In the genomic region with DNA sequence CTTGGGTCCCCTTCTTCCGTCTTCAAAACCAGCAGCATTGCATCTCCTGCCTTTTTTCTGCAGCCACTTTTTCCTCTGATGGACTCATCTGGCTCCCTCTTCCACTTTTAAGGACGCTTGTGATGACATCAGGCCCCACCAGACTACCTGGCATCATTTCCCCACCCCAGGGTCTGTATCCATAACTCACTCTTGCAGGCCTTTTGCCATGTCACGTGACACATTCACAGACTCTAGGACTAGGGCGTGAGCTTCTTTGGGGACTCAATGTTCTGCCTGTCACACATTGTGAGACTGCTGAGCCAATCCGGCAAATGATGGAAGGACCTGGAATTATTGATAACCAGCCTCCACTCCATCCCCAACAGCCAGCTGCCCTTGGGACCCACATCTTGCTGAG, we compare ENCODE assay signal across 24 cellular contexts. TPM values are rescaled to one million over a fixed set of nuclear protein-coding genes. Genes with fewer than 3 reads are reported as not detected.
DNase-seq lines count a peak whose midpoint lies in the region; ATAC-seq, FAIRE-seq and TF ChIP-seq lines count a peak whose summit lies in the region.
"Had no signal": no experiment of that assay in that cellular context is flagged by ENCODE, and none has a peak within 500 bp of the region (broad histone marks: within the 10 kb centered on the region; RNA-seq: fewer than 3 reads in every experiment).

No MANE protein-coding gene starts in this region.

- H3K4me1 Mint-ChIP-seq in glutamatergic neuron (ENCODE audit: low read depth, unreplicated experiment): no peaks in the 10 kb centered on the region
- H3K4me1 Mint-ChIP-seq: CD4-positive, alpha-beta memory T cell had no signal

- no peak for TF ChIP-seq POLR2A in GM12878 (IDR thresholded peaks at IDR 0.05; ENCODE audit: low read depth, low read length)

- H2AFZ ChIP-seq in GM12878 (ENCODE audit: control insufficient read depth, low read depth, low read length) (no peak overlapping the region), osteoblast (ENCODE audit: low read length) (no peak overlapping the region)
- H2AFZ ChIP-seq: GM23338 had no signal

- no peak for TF ChIP-seq EP300 in GM12878 (IDR thresholded peaks at IDR 0.05; ENCODE audit: borderline replicate concordance in 1 of 2, control insufficient read depth in 1 of 2, low read depth in 2 of 2, low read length in 2 of 2)

- POLR2A ChIA-PET in GM12878 (lab: Charles Lee): interaction anchor here (0.7 kb wide), 1 partner anchor 1009 kb away, joined by 3 read pairs; no protein-coding TSS in a partner anchor

- H3K36me3 Mint-ChIP-seq in glutamatergic neuron (ENCODE audit: unreplicated experiment): no peaks in the 10 kb centered on the region
- H3K36me3 Mint-ChIP-seq: CD4-positive, alpha-beta memory T cell had no signal

- DNase-seq in Right ventricle myocardium superior (peak; percentile 8), Right ventricle myocardium inferior (ENCODE audit: missing footprints) (no peak), GM12878 (ENCODE audit: low read depth, low spot score) (no peak), glutamatergic neuron (peak; percentile 9), osteoblast (ENCODE audit: insufficient read length, low spot score, missing footprints) (peak; percentile 81), brain microvascular endothelial cell (no peak), G401 (ENCODE audit: low spot score) (no peak), SIG-M5 treated with dmso at 0.1 percent for 504 hours (lab: John Stamatoyannopoulos, UW; ENCODE audit: unreplicated experiment) (no peak)
- DNase-seq: C1 segment of cervical spinal cord; Calu3; CD4-positive, alpha-beta memory T cell; COR-L47; DMS53; DMS79 treated with DMSO at 0.1 percent for 48 hours; H9 had no signal

- no peak overlapping the region for H3K27ac Mint-ChIP-seq in glutamatergic neuron (ENCODE audit: unreplicated experiment)
- H3K27ac Mint-ChIP-seq: CD4-positive, alpha-beta memory T cell; GM23338 had no signal

- H3K9me3 Mint-ChIP-seq in glutamatergic neuron (ENCODE audit: unreplicated experiment): no peaks in the 10 kb centered on the region
- H3K9me3 Mint-ChIP-seq: CD4-positive, alpha-beta memory T cell; GM23338; H9 had no signal

- RAD21 ChIA-PET in GM12878 (lab: Charles Lee; ENCODE audit: unreplicated experiment): interaction anchor here (1.3 kb wide), 1 partner anchor 425 kb away, joined by 4 read pairs; no protein-coding TSS in a partner anchor

- H4K20me1 ChIP-seq in GM12878 (ENCODE audit: control insufficient read depth, insufficient read depth): no peaks in the 10 kb centered on the region
- H4K20me1 ChIP-seq in osteoblast (ENCODE audit: insufficient read depth, low read length): no peaks in the 10 kb centered on the region

- in situ Hi-C loops in GM12878 (cut with MboI) (no loop called here), brain microvascular endothelial cell (cut with HindIII; ENCODE audit: low pct_ligation_motif_present, low sequenced_read_pairs) (no loop called here), G401 (cut with HindIII; ENCODE audit: low sequenced_read_pairs) (no loop called here)

- H3K4me2 ChIP-seq in GM12878 (ENCODE audit: control insufficient read depth, insufficient read depth): no peak overlapping the region
- H3K4me2 ChIP-seq in osteoblast (ENCODE audit: insufficient read depth, low read length): no peak overlapping the region
- H3K4me2 ChIP-seq: GM23338 had no signal

- FAIRE-seq in GM12878 (lab: Jason Lieb, UNC): no peak
- FAIRE-seq: G401.6, GM12891, GM18507 had no signal

- WGBS in GM12878 (ENCODE audit: insufficient coverage, insufficient replicate concordance, low lambda C conversion rate, missing lambda C conversion rate): 50% methylated on average over 5 of the region's 5 CpGs

- no TSS peak for BruUV-seq in GM12878 (replicated peaks; lab: Mats Ljungman, UMichigan)

- CTCF ChIA-PET in GM12878 (lab: Yijun Ruan, JAX): interaction anchor here (0.8 to 4.4 kb wide), 5 partner anchors 14 to 426 kb away, joined by 3 to 23 read pairs (median 9); no protein-coding TSS in a partner anchor

- no peak overlapping the region for H3K9ac ChIP-seq in GM12878 (ENCODE audit: control insufficient read depth, insufficient read depth, low read length)

- no peak overlapping the region for H3K4me3 ChIP-seq in GM12878
- no peak overlapping the region for H3K4me3 ChIP-seq in osteoblast (ENCODE audit: insufficient read depth, low read length)
- no peak overlapping the region for H3K4me3 ChIP-seq in brain microvascular endothelial cell (ENCODE audit: low read depth, low read length)
- H3K4me3 ChIP-seq: GM23338 had no signal

- H3K79me2 ChIP-seq in GM12878 (ENCODE audit: control insufficient read depth, insufficient read depth, low read length) (no peaks in the 10 kb centered on the region), osteoblast (ENCODE audit: insufficient read depth, low read length) (no peaks in the 10 kb centered on the region)

- peaks cover 4% of the 10 kb centered on the region for H3K27me3 Mint-ChIP-seq in glutamatergic neuron (ENCODE audit: unreplicated experiment)

- H3K9me3 ChIP-seq in GM12878 (replicated peaks; ENCODE audit: control insufficient read depth, insufficient read depth, low read length) (no peaks in the 10 kb centered on the region), osteoblast (ENCODE audit: low read depth, low read length) (no peaks in the 10 kb centered on the region)

- intact Hi-C loops in Right ventricle myocardium superior (cut with DNase I): no loop called here
- intact Hi-C loops in Right ventricle myocardium inferior (cut with DNase I): no loop called here
- intact Hi-C loops in GM12878 (cut with micrococcal nuclease; ENCODE audit: unreplicated experiment): no loop called here

- H3K27ac ChIP-seq in GM12878 (ENCODE audit: control insufficient read depth, insufficient read depth) (no peak overlapping the region), osteoblast (ENCODE audit: low read depth, low read length) (no peak overlapping the region), brain microvascular endothelial cell (no peak overlapping the region)

- TF ChIP-seq CTCF in GM12878 (IDR thresholded peaks at IDR 0.05 in 2 of 3, conservative IDR thresholded peaks at IDR 0.05 in 1 of 3; ENCODE audit: control insufficient read depth in 2 of 3, extremely low read depth in 1 of 3, insufficient read depth in 1 of 3, low read depth in 3 of 3, low read length in 3 of 3) (no peak), glutamatergic neuron (IDR thresholded peaks at IDR 0.05; ENCODE audit: partially characterized antibody, unreplicated experiment) (no peak), osteoblast (IDR thresholded peaks at IDR 0.05; ENCODE audit: extremely low read depth, low read depth, low read length) (no peak), brain microvascular endothelial cell (IDR thresholded peaks at IDR 0.05; ENCODE audit: low read depth, low read length, missing control alignments) (no peak)

- no peak overlapping the region for H3K4me3 Mint-ChIP-seq in glutamatergic neuron (ENCODE audit: unreplicated experiment)
- H3K4me3 Mint-ChIP-seq: CD4-positive, alpha-beta memory T cell; GM23338; H9 had no signal

- ATAC-seq in Right ventricle myocardium superior (ENCODE audit: poor library complexity): no peak
- no peak for ATAC-seq in Right ventricle myocardium inferior
- ATAC-seq in GM12878: no peak
- ATAC-seq: GM23338, HCT116 had no signal

- H3K36me3 ChIP-seq in GM12878 (ENCODE audit: control insufficient read depth in 2 of 2, insufficient read depth in 2 of 2, low read length in 1 of 2): no peaks in the 10 kb centered on the region
- no peaks in the 10 kb centered on the region for H3K36me3 ChIP-seq in osteoblast (ENCODE audit: insufficient read depth, low read length)
- H3K36me3 ChIP-seq in brain microvascular endothelial cell (replicated peaks): no peaks in the 10 kb centered on the region

- SMC1A ChIA-PET in GM12878 (lab: Charles Lee; ENCODE audit: uncharacterized antibody, unreplicated experiment): interaction anchor here (0.6 to 1.2 kb wide), 2 partner anchors 272 to 469 kb away, joined by 3 to 5 read pairs; no protein-coding TSS in a partner anchor

- TF ChIP-seq RAD21 in GM12878 (IDR thresholded peaks at IDR 0.05; ENCODE audit: insufficient read depth, low read depth, low read length): no peak

- H3K4me1 ChIP-seq in GM12878 (ENCODE audit: control insufficient read depth, insufficient read depth, low read length) (no peaks in the 10 kb centered on the region), osteoblast (ENCODE audit: insufficient read depth, low read length) (no peaks in the 10 kb centered on the region)

- H3K27me3 ChIP-seq in GM12878 (replicated peaks in 1 of 2; ENCODE audit: control insufficient read depth in 2 of 2, insufficient read depth in 2 of 2, low read length in 1 of 2): no peaks in the 10 kb centered on the region; a peak in 1 of 4 replicates
- peaks cover 20% of the 10 kb centered on the region for H3K27me3 ChIP-seq in osteoblast (ENCODE audit: insufficient read depth, low read length)
- H3K27me3 ChIP-seq in brain microvascular endothelial cell (replicated peaks): no peaks in the 10 kb centered on the region

RNA-seq across cellular contexts. Expression of a gene that starts 23.6 kb away (rescaled TPM):
- total RNA-seq in Right ventricle myocardium superior: 7.7 TPM
- 16.1 TPM for total RNA-seq in Right ventricle myocardium inferior
- not detected in 2 replicates for total RNA-seq in GM12878 (2013; cell fraction: nucleolus; rRNA removed)
- not detected in 2 replicates for total RNA-seq in GM12878 (2014; rRNA removed)
- total RNA-seq in GM12878 (2014; rRNA removed; fragmentation: Illumina TruSeq; extraction: Trizol): not detected in 2 replicates
- total RNA-seq in GM12878 (2021): not detected in 2 replicates
- not detected for polyA plus RNA-seq in GM12878 (2011; ENCODE audit: low read depth)
- polyA plus RNA-seq in GM12878 (2011; rRNA removed): not detected in 2 replicates
- polyA plus RNA-seq in GM12878 (2011; cell fraction: cytosol; rRNA removed): not detected in 2 replicates
- polyA plus RNA-seq in GM12878 (2011; cell fraction: nucleus; rRNA removed): not detected in 2 replicates
- 0.21 TPM in 1 of 2 replicates, not detected in the other for polyA plus RNA-seq in GM12878 (2012)
- polyA plus RNA-seq in GM12878 (2014; fragmentation: Illumina TruSeq; extraction: Trizol): not detected in 2 replicates
- not detected for polyA plus RNA-seq in GM12878 (2014; fragmentation: Nextera tagmentation; extraction: Ambion mirVana)
- not detected in 2 replicates for polyA plus RNA-seq in GM12878 (2014; rRNA removed)
- under 1 TPM in 1 of 2 experiments, not detected in 1; 0.15 TPM for polyA plus RNA-seq in GM12878 (2016; fragmentation: Nextera tagmentation; extraction: Ambion mirVana)
- polyA minus RNA-seq in GM12878 (2011; rRNA and poly(A)+ RNA removed): not detected in 2 replicates
- polyA minus RNA-seq in GM12878 (2011; cell fraction: cytosol; rRNA and poly(A)+ RNA removed): not detected in 2 replicates
- 0.36 TPM in 1 of 2 replicates, not detected in the other for polyA minus RNA-seq in GM12878 (2011; cell fraction: nucleus; rRNA and poly(A)+ RNA removed)
- total RNA-seq in glutamatergic neuron (ENCODE audit: unreplicated experiment): 18.5 TPM
- total RNA-seq in osteoblast: not detected in 2 replicates
- total RNA-seq in G401 (2014; rRNA removed; shearing (Covaris generic)): 1.6 and 2.6 TPM in 2 replicates
- total RNA-seq: A673; Calu3; CD4-positive, alpha-beta memory T cell; Daoy; H4 had no signal
- polyA plus RNA-seq: BJ; CD4-positive, alpha-beta memory T cell had no signal

RNA-seq across cellular contexts. Expression of a gene that starts 58.9 kb away (rescaled TPM):
- 17.6 TPM for total RNA-seq in Right ventricle myocardium superior
- 16.9 TPM for total RNA-seq in Right ventricle myocardium inferior
- 89.0 and 104 TPM in 2 replicates for total RNA-seq in GM12878 (2013; cell fraction: nucleolus; rRNA removed)
- 20.8 and 25.4 TPM in 2 replicates for total RNA-seq in GM12878 (2014; rRNA removed)
- 12.0 and 12.7 TPM in 2 replicates for total RNA-seq in GM12878 (2014; rRNA removed; fragmentation: Illumina TruSeq; extraction: Trizol)
- total RNA-seq in GM12878 (2021): 21.0 and 27.1 TPM in 2 replicates
- polyA plus RNA-seq in GM12878 (2011; ENCODE audit: low read depth): 8.1 TPM
- polyA plus RNA-seq in GM12878 (2011; rRNA removed): 4.5 and 7.8 TPM in 2 replicates
- 11.1 and 11.6 TPM in 2 replicates for polyA plus RNA-seq in GM12878 (2011; cell fraction: cytosol; rRNA removed)
- polyA plus RNA-seq in GM12878 (2011; cell fraction: nucleus; rRNA removed): 47.8 and 55.6 TPM in 2 replicates
- 11.4 and 12.5 TPM in 2 replicates for polyA plus RNA-seq in GM12878 (2012)
- polyA plus RNA-seq in GM12878 (2014; fragmentation: Illumina TruSeq; extraction: Trizol): 11.2 and 14.3 TPM in 2 replicates
- 1 to 10 TPM; 3.5 to 4.8 TPM for polyA plus RNA-seq in GM12878 (2014; fragmentation: Nextera tagmentation; extraction: Ambion mirVana)
- 18.5 and 19.1 TPM in 2 replicates for polyA plus RNA-seq in GM12878 (2014; rRNA removed)
- 10 to 100 TPM; 17.8 to 18.1 TPM for polyA plus RNA-seq in GM12878 (2016; fragmentation: Nextera tagmentation; extraction: Ambion mirVana)
- polyA minus RNA-seq in GM12878 (2011; rRNA and poly(A)+ RNA removed): 10.3 and 13.2 TPM in 2 replicates
- polyA minus RNA-seq in GM12878 (2011; cell fraction: cytosol; rRNA and poly(A)+ RNA removed): 4.6 and 5.1 TPM in 2 replicates
- polyA minus RNA-seq in GM12878 (2011; cell fraction: nucleus; rRNA and poly(A)+ RNA removed): 16.7 and 33.7 TPM in 2 replicates
- total RNA-seq in glutamatergic neuron (ENCODE audit: unreplicated experiment): 42.1 TPM
- total RNA-seq in osteoblast: 21.2 and 28.2 TPM in 2 replicates
- total RNA-seq in G401 (2014; rRNA removed; shearing (Covaris generic)): 33.1 and 33.3 TPM in 2 replicates

Comparison
In these comparisons a context has a peak if more than half of its experiments do, and no peak if none do; other contexts are left out.
1. DNase-seq: peak in Right ventricle myocardium superior (single experiment), glutamatergic neuron (single experiment) and osteoblast (single experiment); none in Right ventricle myocardium inferior (single experiment), GM12878 (single experiment), brain microvascular endothelial cell (single experiment), G401 (single experiment) and SIG-M5 treated with dmso at 0.1 percent for 504 hours (single experiment).